Comparison of ENCODE assay signal across 3 cellular contexts in the genomic region with DNA sequence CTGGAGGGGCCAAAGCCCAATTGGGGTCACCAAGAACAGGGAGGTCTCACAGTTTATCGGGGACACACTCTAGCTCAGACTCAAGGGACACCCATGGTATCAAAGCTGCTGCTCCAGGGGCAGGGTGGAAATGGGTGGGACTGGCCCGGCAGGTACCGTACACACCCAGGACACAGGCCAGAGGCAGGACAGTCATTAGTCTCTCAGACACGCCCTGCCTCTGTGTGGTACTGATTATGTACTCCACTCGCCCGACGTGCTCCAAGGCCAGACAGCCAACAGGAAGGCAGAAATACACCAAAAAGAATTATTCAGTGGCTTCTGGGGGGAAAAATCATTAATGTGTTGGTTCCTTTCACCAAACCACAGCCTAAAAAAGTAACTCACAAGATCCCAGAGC. TPM values are rescaled to one million over a fixed set of nuclear protein-coding genes. Genes with fewer than 3 reads are reported as not detected.
"Had no signal": no experiment of that assay in that cellular context is flagged by ENCODE, and none has a peak within 500 bp of the region (broad histone marks: within the 10 kb centered on the region; RNA-seq: fewer than 3 reads in every experiment).

No MANE protein-coding gene starts in this region.

RNA-seq across cellular contexts. Expression of a gene that starts 41.1 kb away (rescaled TPM):
- total RNA-seq: ascending aorta, osteocyte had no signal
- polyA plus RNA-seq: fibroblast of lung had no signal
